Comparison of ENCODE assay signal across 11 cellular contexts in genomic region chr19:18672606-18673337, GRCh38. TPM values are rescaled to one million over a fixed set of nuclear protein-coding genes. Genes with fewer than 3 reads are reported as not detected.
DNase-seq lines count a peak whose midpoint lies in the region; ATAC-seq and TF ChIP-seq lines count a peak whose summit lies in the region.
"Had no signal": no experiment of that assay in that cellular context is flagged by ENCODE, and none has a peak within 500 bp of the region (broad histone marks: within the 10 kb centered on the region; RNA-seq: fewer than 3 reads in every experiment).

No MANE protein-coding gene starts in this region.

- no peaks in the 10 kb centered on the region for H3K4me1 ChIP-seq in breast epithelium

- no peak for DNase-seq in AG04449 (ENCODE audit: low read depth, low spot score)
- no peak for DNase-seq in breast epithelium (ENCODE audit: low spot score in 2 of 2)
- DNase-seq in left colon, result no peak
- no peak for DNase-seq in posterior vena cava (ENCODE audit: low spot score)
- DNase-seq in DMS79 treated with DMSO at 0.1 percent for 48 hours (lab: John Stamatoyannopoulos, UW), result no peak
- DNase-seq: effector memory CD8-positive, alpha-beta T cell; NCI-H1092; occipital lobe had no signal

- intact Hi-C loops in breast epithelium (cut with DNase I; ENCODE audit: low total_unique reads), result no loop called here
- intact Hi-C loops in left colon (cut with DNase I, micrococcal nuclease), result no loop called here
- intact Hi-C loops in posterior vena cava (cut with DNase I), result loop anchor here (1.0 to 10.0 kb wide), 3 partner anchors 13 to 80 kb away; partner anchors contain the start of gene CRLF1 (in 1 of the 2)

- CTCF ChIA-PET in AG04449 (lab: Yijun Ruan, JAX), result interaction anchor here (1.3 to 2.0 kb wide), 3 partner anchors 12 to 210 kb away, joined by 4 to 5 read pairs (median 4); no protein-coding TSS in a partner anchor

- H3K27ac ChIP-seq in breast epithelium, result peak overlapping the region; percentile 17 to 66

- H3K9me3 ChIP-seq in breast epithelium, result no peaks in the 10 kb centered on the region

- TF ChIP-seq CTCF in AG04449 (IDR thresholded peaks at IDR 0.05; ENCODE audit: insufficient read depth, low read length, missing control alignments) (peak; percentile 20), breast epithelium (IDR thresholded peaks at IDR 0.05) (no peak)

- no peak overlapping the region for H3K4me3 ChIP-seq in AG04449 (ENCODE audit: low read depth, low read length)
- H3K4me3 ChIP-seq in breast epithelium, result no peak overlapping the region

- peak; percentile 38; the same call in 1 of the 2 replicates for TF ChIP-seq RAD21 in Ishikawa (IDR thresholded peaks at IDR 0.05; ENCODE audit: low read depth)

- ATAC-seq in left colon, result peak; percentile 50
- ATAC-seq in GM19395 (IDR thresholded peaks at IDR 0.05; ENCODE audit: unreplicated experiment), result no peak
- ATAC-seq in GM19328 (IDR thresholded peaks at IDR 0.05; ENCODE audit: unreplicated experiment), result no peak
- ATAC-seq: effector memory CD8-positive, alpha-beta T cell had no signal

- H3K27me3 ChIP-seq in breast epithelium, result no peaks in the 10 kb centered on the region

- no peak for TF ChIP-seq EP300 in Ishikawa (IDR thresholded peaks at IDR 0.05; ENCODE audit: borderline replicate concordance)

- peaks cover 2% of the 10 kb centered on the region for H3K36me3 ChIP-seq in breast epithelium

- no peak for TF ChIP-seq POLR2A in breast epithelium (IDR thresholded peaks at IDR 0.05)

- POLR2A ChIA-PET in AG04449 (lab: Yijun Ruan, JAX), result no interaction called here

TF ChIP-seq in Ishikawa, 13 proteins besides CTCF, POLR2A, EP300 and RAD21:
- TF ChIP-seq CEBPB (IDR thresholded peaks at IDR 0.05), result no peak
- TF ChIP-seq EGR1 (IDR thresholded peaks at IDR 0.05), result no peak
- TF ChIP-seq ZBTB7A (IDR thresholded peaks at IDR 0.05; ENCODE audit: low read depth), result no peak
- TF ChIP-seq YY1 (IDR thresholded peaks at IDR 0.05; ENCODE audit: low read depth), result no peak
- no peak for TF ChIP-seq TCF12 (IDR thresholded peaks at IDR 0.05; ENCODE audit: low read depth)
- no peak for TF ChIP-seq MAX (IDR thresholded peaks at IDR 0.05)
- no peak for TF ChIP-seq TEAD4 (IDR thresholded peaks at IDR 0.05)
- no peak for TF ChIP-seq FOXM1 (IDR thresholded peaks at IDR 0.05; ENCODE audit: borderline replicate concordance, low read depth)
- TF ChIP-seq CREB1 (IDR thresholded peaks at IDR 0.05; ENCODE audit: low read depth), result no peak
- TF ChIP-seq REST (IDR thresholded peaks at IDR 0.05; ENCODE audit: low read depth), result no peak
- TF ChIP-seq TAF1 (IDR thresholded peaks at IDR 0.05; ENCODE audit: low read depth), result no peak
- no peak for TF ChIP-seq NFIC (IDR thresholded peaks at IDR 0.05)
- TF ChIP-seq USF1 (IDR thresholded peaks at IDR 0.05), result no peak

RNA-seq across cellular contexts. Expression of gene CRTC1, which starts 10.7 kb away (rescaled TPM):
- 1 to 10 TPM; 4.8 to 6.1 (median 5.9) TPM for total RNA-seq in breast epithelium
- 10 to 100 TPM; 10.2 TPM for total RNA-seq in left colon
- 10 to 100 TPM in 1 of 2 donors, 1 to 10 TPM in 1; 9.3 to 15.7 TPM for total RNA-seq in posterior vena cava

RNA-seq across cellular contexts. Expression of gene KLHL26, which starts 35.9 kb away (rescaled TPM):
- total RNA-seq in breast epithelium (10 to 100 TPM in 2 of 3 donors, 1 to 10 TPM in 1; 7.0 to 18.1 (median 14.7) TPM), left colon (10 to 100 TPM in 1 of 2 donors, 1 to 10 TPM in 1; 8.5 to 10.1 TPM), posterior vena cava (10 to 100 TPM; 14.5 to 17.6 TPM)

Comparison
In these comparisons a context has a peak if more than half of its experiments do, and no peak if none do; other contexts are left out.
1. intact Hi-C loops: an anchor here in posterior vena cava (1.0 to 10.0 kb wide); none called in breast epithelium and left colon.